In genomic region chr10:77849039-77849664, GRCh38 we compare ENCODE assay signal across 15 cellular contexts.
DNase-seq lines count a peak whose midpoint lies in the region; ATAC-seq, FAIRE-seq and TF ChIP-seq lines count a peak whose summit lies in the region.
"Had no signal": no experiment of that assay in that cellular context is flagged by ENCODE, and none has a peak within 500 bp of the region (broad histone marks: within the 10 kb centered on the region; RNA-seq: fewer than 3 reads in every experiment).

No MANE protein-coding gene starts in this region.

- no peak overlapping the region for H2BK12ac ChIP-seq in H9 (ENCODE audit: insufficient read length, low read depth, low read length)

- no peak overlapping the region; the same call in 1 of the 2 replicates for H3K14ac ChIP-seq in H9 (ENCODE audit: insufficient read depth, low read length)

- H4K8ac ChIP-seq in H9 (replicated peaks; ENCODE audit: insufficient read length, low read depth, low read length): no peak overlapping the region

- H3K27me3 Mint-ChIP-seq in H9 (ENCODE audit: low read depth) (no peaks in the 10 kb centered on the region), naive B cell (no peaks in the 10 kb centered on the region), chondrocyte (ENCODE audit: low read depth) (no peaks in the 10 kb centered on the region)
- H3K27me3 Mint-ChIP-seq: activated CD8-positive, alpha-beta memory T cell treated with anti-CD3 and anti-CD28 coated beads, Interleukin-2, amount 10 ng/mL, durations not matched to agents 7 days and 5 days; CD4-positive, alpha-beta memory T cell; stimulated activated naive CD8-positive, alpha-beta T cell treated with anti-CD3 and anti-CD28 coated beads, Interleukin-15, Interleukin-2, amounts not matched to agents 100 ng/mL and 50 ng/mL, for 24 hours; T-helper 17 cell had no signal

- H3K4me1 Mint-ChIP-seq in H9: peaks cover 59 to 60% of the 10 kb centered on the region in 2 experiments
- H3K4me1 Mint-ChIP-seq in naive B cell: peaks cover 8 to 12% (median 10%) of the 10 kb centered on the region in 3 donors
- peaks cover 27% of the 10 kb centered on the region for H3K4me1 Mint-ChIP-seq in chondrocyte (ENCODE audit: low read depth)
- H3K4me1 Mint-ChIP-seq: activated CD8-positive, alpha-beta memory T cell treated with anti-CD3 and anti-CD28 coated beads, Interleukin-2, amount 10 ng/mL, durations not matched to agents 7 days and 5 days had no signal

- peaks cover 10% of the 10 kb centered on the region for H3K4me1 ChIP-seq in H9 (ENCODE audit: insufficient read depth, low read length)

- no peak overlapping the region for H2BK20ac ChIP-seq in H9 (ENCODE audit: low read depth, low read length, poor library complexity, severe bottlenecking)

- no peaks in the 10 kb centered on the region for H4K20me1 ChIP-seq in H9 (ENCODE audit: control insufficient read depth, insufficient read depth, insufficient read length)

- H3K4ac ChIP-seq in H9 (ENCODE audit: low read depth, low read length): no peak overlapping the region

- H3K27me3 ChIP-seq in H9 (ENCODE audit: insufficient read depth, low read length): no peaks in the 10 kb centered on the region

- no peaks in the 10 kb centered on the region for H3K79me2 ChIP-seq in H9 (ENCODE audit: insufficient read depth, low read length)

- H3K18ac ChIP-seq in H9 (ENCODE audit: insufficient read length, low read depth, low read length): no peak overlapping the region

- H3K36me3 Mint-ChIP-seq in H9 (ENCODE audit: insufficient read depth in 1 of 3, low read depth in 3 of 3): peaks cover 24 to 48% (median 42%) of the 10 kb centered on the region in 3 experiments
- no peaks in the 10 kb centered on the region for H3K36me3 Mint-ChIP-seq in naive B cell
- H3K36me3 Mint-ChIP-seq in chondrocyte (ENCODE audit: low read depth): peaks cover 11% of the 10 kb centered on the region
- H3K36me3 Mint-ChIP-seq: activated CD8-positive, alpha-beta memory T cell treated with anti-CD3 and anti-CD28 coated beads, Interleukin-2, amount 10 ng/mL, durations not matched to agents 7 days and 5 days; CD4-positive, alpha-beta memory T cell had no signal

- H2AK5ac ChIP-seq in H9 (ENCODE audit: insufficient read length, low read length): no peak overlapping the region

- no peak overlapping the region for H3K4me3 Mint-ChIP-seq in H9
- H3K4me3 Mint-ChIP-seq in naive B cell: peak overlapping the region in 1 of 8 donors; percentile 35
- no peak overlapping the region for H3K4me3 Mint-ChIP-seq in chondrocyte (ENCODE audit: unreplicated experiment)
- H3K4me3 Mint-ChIP-seq: activated CD8-positive, alpha-beta memory T cell treated with anti-CD3 and anti-CD28 coated beads, Interleukin-2, amount 10 ng/mL, durations not matched to agents 7 days and 5 days; CD4-positive, alpha-beta memory T cell; natural killer cell; stimulated activated naive CD8-positive, alpha-beta T cell treated with anti-CD3 and anti-CD28 coated beads, Interleukin-15, Interleukin-2, amounts not matched to agents 100 ng/mL and 50 ng/mL, for 24 hours; T-helper 17 cell had no signal

- H3K27ac Mint-ChIP-seq in H9: peak overlapping the region; percentile 49 to 89 (median 53); a peak in 3 of 7 replicates
- H3K27ac Mint-ChIP-seq in naive B cell: peak overlapping the region in 2 of 6 donors; percentile 49 to 54
- H3K27ac Mint-ChIP-seq in chondrocyte (ENCODE audit: unreplicated experiment): no peak overlapping the region
- H3K27ac Mint-ChIP-seq: activated CD8-positive, alpha-beta memory T cell treated with anti-CD3 and anti-CD28 coated beads, Interleukin-2, amount 10 ng/mL, durations not matched to agents 7 days and 5 days; stimulated activated naive CD8-positive, alpha-beta T cell treated with anti-CD3 and anti-CD28 coated beads, Interleukin-15, Interleukin-2, amounts not matched to agents 100 ng/mL and 50 ng/mL, for 24 hours; T-helper 17 cell had no signal

- H4K91ac ChIP-seq in H9 (ENCODE audit: insufficient read length, low read depth, low read length): no peak overlapping the region

- no peak overlapping the region for H3K4me2 ChIP-seq in H9 (ENCODE audit: insufficient read depth, insufficient read length, low read length)

- DNase-seq in DMS79 (lab: John Stamatoyannopoulos, UW) (peak; percentile 66), H9 (no peak), RCC 7860 (ENCODE audit: low spot score) (peak; percentile 11), naive B cell (no peak), SKM-1 treated with dmso at 0.1 percent for 144 hours (lab: John Stamatoyannopoulos, UW; ENCODE audit: unreplicated experiment) (no peak), chondrocyte (ENCODE audit: low spot score) (no peak)
- DNase-seq: activated CD8-positive, alpha-beta memory T cell treated with anti-CD3 and anti-CD28 coated beads, Interleukin-2, amount 10 ng/mL, durations not matched to agents 7 days and 5 days; CD4-positive, alpha-beta memory T cell; natural killer cell; NK-92 treated with Interleukin-12 subunit alpha and Interleukin-12 subunit beta, amount 100 ng/mL, for 24 hours; T-helper 17 cell had no signal

- H3T11ph ChIP-seq in H9 (ENCODE audit: low read length): no peak overlapping the region

- H2BK15ac ChIP-seq in H9 (ENCODE audit: low read depth, low read length): no peak overlapping the region

- H4K5ac ChIP-seq in H9 (ENCODE audit: insufficient read length, low read depth, low read length): no peak overlapping the region

- ATAC-seq in naive B cell (ENCODE audit: low read depth in 2 of 2): peak; percentile 67
- no peak for ATAC-seq in GM18861 (IDR thresholded peaks at IDR 0.05; ENCODE audit: unreplicated experiment)
- ATAC-seq in HG03175 (IDR thresholded peaks at IDR 0.05; ENCODE audit: unreplicated experiment): no peak
- ATAC-seq: activated CD8-positive, alpha-beta memory T cell treated with anti-CD3 and anti-CD28 coated beads, Interleukin-2, amount 10 ng/mL, durations not matched to agents 7 days and 5 days; natural killer cell; T-helper 17 cell had no signal

- no peak overlapping the region for H3K56ac ChIP-seq in H9 (ENCODE audit: insufficient read length, low read depth, low read length)

- no peaks in the 10 kb centered on the region for H3K9me3 ChIP-seq in H9 (ENCODE audit: control insufficient read depth, low read depth, low read length)

- no peaks in the 10 kb centered on the region for H3K23me2 ChIP-seq in H9 (ENCODE audit: insufficient read length, low read depth, low read length, poor library complexity, severe bottlenecking)

- no peak overlapping the region for H3K9ac ChIP-seq in H9 (ENCODE audit: extremely low read depth, insufficient read length, low read length)

- no CpG with 5 or more reads among the region's 12 CpGs for WGBS in H9 (ENCODE audit: extremely low coverage, insufficient read length, low lambda C conversion rate)

- no peak overlapping the region for H2BK120ac ChIP-seq in H9 (ENCODE audit: low read depth, low read length, poor library complexity, severe bottlenecking)

- H3K27ac ChIP-seq in H9 (ENCODE audit: insufficient read length, low read depth, low read length): no peak overlapping the region
- H3K27ac ChIP-seq: epithelial cell of prostate had no signal

- TF ChIP-seq CTCF in H9 (conservative IDR thresholded peaks at IDR 0.05) (no peak), chondrocyte (IDR thresholded peaks at IDR 0.05) (no peak)

- FAIRE-seq in RCC 7860 (lab: Jason Lieb, UNC): no peak

- H3K79me1 ChIP-seq in H9 (ENCODE audit: insufficient read depth, low read depth, low read length, poor library complexity, severe bottlenecking): no peaks in the 10 kb centered on the region

- no peak overlapping the region for H3K23ac ChIP-seq in H9 (ENCODE audit: insufficient read length, low read depth, low read length)

- H3K9me3 Mint-ChIP-seq in H9 (peaks cover 0 to 2% of the 10 kb centered on the region in 2 experiments; a peak in 1 of 5 replicates), naive B cell (no peaks in the 10 kb centered on the region), chondrocyte (ENCODE audit: low read depth) (no peaks in the 10 kb centered on the region)
- H3K9me3 Mint-ChIP-seq: CD4-positive, alpha-beta memory T cell; natural killer cell; stimulated activated naive CD8-positive, alpha-beta T cell treated with anti-CD3 and anti-CD28 coated beads, Interleukin-15, Interleukin-2, amounts not matched to agents 100 ng/mL and 50 ng/mL, for 24 hours had no signal

- H2BK5ac ChIP-seq in H9 (ENCODE audit: insufficient read length, low read length): no peak overlapping the region

- no peak overlapping the region for H2AFZ ChIP-seq in H9 (ENCODE audit: low read length)

Comparison
In these comparisons a context has a peak if more than half of its experiments do, and no peak if none do; other contexts are left out.
1. DNase-seq: peak in DMS79 (single experiment) and RCC 7860 (single experiment); none in H9 (single experiment), naive B cell (single experiment), SKM-1 treated with dmso at 0.1 percent for 144 hours (single experiment) and chondrocyte (single experiment).
2. ATAC-seq: peak in naive B cell (2 of 2); none in GM18861 (single experiment) and HG03175 (single experiment).